In genomic region chr2:149525323-149525722, GRCh38 we compare ENCODE assay signal across 8 cellular contexts.
"Had no signal": no experiment of that assay in that cellular context is flagged by ENCODE, and none has a peak within 500 bp of the region (broad histone marks: within the 10 kb centered on the region; RNA-seq: fewer than 3 reads in every experiment).

No MANE protein-coding gene starts in this region.

- FAIRE-seq: G401.6, GM12878, GM12891, GM12892, GM18507, GM19239 had no signal

- ATAC-seq: GM12878 had no signal

- DNase-seq: GDM1, GF-D8 had no signal

- H3K4me3 ChIP-seq: GM12878 had no signal
